1 cellular context compared by ENCODE assay signal in genomic region chr3:10299175-10299574, GRCh38.
TF ChIP-seq lines count a peak whose summit lies in the region.

No MANE protein-coding gene starts in this region.

TF ChIP-seq in K562, 482 proteins besides CTCF, POLR2A, EP300 and RAD21:
- peak; percentile 54; the same call in 1 of the 2 replicates for TF ChIP-seq ZBTB33 (CRISPR knock-in tag; IDR thresholded peaks at IDR 0.05)
- TF ChIP-seq GTF3C2 (IDR thresholded peaks at IDR 0.05; ENCODE audit: borderline replicate concordance, extremely low read depth, insufficient read length) = no peak
